7 cellular contexts compared by ENCODE assay signal in genomic region chr4:77861500-77861899, GRCh38. TPM values are rescaled to one million over a fixed set of nuclear protein-coding genes. Genes with fewer than 3 reads are reported as not detected.
DNase-seq lines count a peak whose midpoint lies in the region; ATAC-seq, FAIRE-seq and TF ChIP-seq lines count a peak whose summit lies in the region.

No MANE protein-coding gene starts in this region.

- no peaks in the 10 kb centered on the region; the same call in 1 of the 2 replicates for H3K27me3 Mint-ChIP-seq in H9 (ENCODE audit: low read depth)

- H3K4me1 ChIP-seq in H9 (ENCODE audit: insufficient read depth, low read length) (peaks cover 2% of the 10 kb centered on the region; the same call in 1 of the 2 replicates), small intestine (ENCODE audit: control insufficient read depth in 2 of 2, insufficient read depth in 1 of 2, low read depth in 1 of 2, low read length in 1 of 2) (no peaks in the 10 kb centered on the region)

- H3K36me3 Mint-ChIP-seq in H9 (ENCODE audit: insufficient read depth in 1 of 3, low read depth in 3 of 3), result peaks cover 6 to 18% (median 12%) of the 10 kb centered on the region in 3 experiments; a peak in 5 of 7 replicates

- TF ChIP-seq CTCF in H9 (conservative IDR thresholded peaks at IDR 0.05) (no peak), fibroblast of pulmonary artery (IDR thresholded peaks at IDR 0.05; ENCODE audit: low read length, missing control alignments) (no peak)

- H3K27me3 ChIP-seq in H9 (ENCODE audit: insufficient read depth, low read length) (no peaks in the 10 kb centered on the region), small intestine (ENCODE audit: control insufficient read depth in 2 of 2, insufficient read depth in 2 of 2, low read length in 2 of 2) (no peaks in the 10 kb centered on the region)

- peaks cover 7% of the 10 kb centered on the region for H3K23me2 ChIP-seq in H9 (ENCODE audit: insufficient read length, low read depth, low read length, poor library complexity, severe bottlenecking)

- no peaks in the 10 kb centered on the region for H3K36me3 ChIP-seq in small intestine (ENCODE audit: control insufficient read depth in 2 of 2, insufficient read depth in 2 of 2, low read length in 2 of 2)

- no peak overlapping the region for H3K18ac ChIP-seq in H9 (ENCODE audit: insufficient read length, low read depth, low read length)

- H4K8ac ChIP-seq in H9 (replicated peaks; ENCODE audit: insufficient read length, low read depth, low read length), result no peak overlapping the region

- no peak for FAIRE-seq in small intestine (lab: Jason Lieb, UNC)

- H4K91ac ChIP-seq in H9 (ENCODE audit: insufficient read length, low read depth, low read length), result no peak overlapping the region

- peak overlapping the region; percentile 99 to 100 (median 100); a peak in 5 of 7 replicates for H3K27ac Mint-ChIP-seq in H9

- H2AK5ac ChIP-seq in H9 (ENCODE audit: insufficient read length, low read length), result no peak overlapping the region

- no peak for ATAC-seq in GM18517 (IDR thresholded peaks at IDR 0.05; ENCODE audit: unreplicated experiment)

- H3K9ac ChIP-seq in H9 (ENCODE audit: extremely low read depth, insufficient read length, low read length), result peak overlapping the region; percentile 58

- peak overlapping the region; percentile 72 for H3K4me2 ChIP-seq in H9 (ENCODE audit: insufficient read depth, insufficient read length, low read length)

- H2BK5ac ChIP-seq in H9 (ENCODE audit: insufficient read length, low read length), result no peak overlapping the region

- no peak overlapping the region for H3K14ac ChIP-seq in H9 (ENCODE audit: insufficient read depth, low read length)

- H3K4me3 ChIP-seq in fibroblast of pulmonary artery (replicated peaks; ENCODE audit: low read depth, low read length), result peak overlapping the region; percentile 98
- H3K4me3 ChIP-seq in small intestine (ENCODE audit: low read depth in 1 of 2, low read length in 2 of 2), result no peak overlapping the region

- H2AFZ ChIP-seq in H9 (ENCODE audit: low read length), result no peak overlapping the region

- H2BK12ac ChIP-seq in H9 (ENCODE audit: insufficient read length, low read depth, low read length), result no peak overlapping the region

- no peak overlapping the region for H4K5ac ChIP-seq in H9 (ENCODE audit: insufficient read length, low read depth, low read length)

- no peaks in the 10 kb centered on the region for H3K9me3 ChIP-seq in H9 (ENCODE audit: control insufficient read depth, low read depth, low read length)
- no peaks in the 10 kb centered on the region for H3K9me3 ChIP-seq in small intestine (ENCODE audit: control insufficient read depth, low read depth)

- H3K23ac ChIP-seq in H9 (ENCODE audit: insufficient read length, low read depth, low read length), result no peak overlapping the region

- H2BK120ac ChIP-seq in H9 (ENCODE audit: low read depth, low read length, poor library complexity, severe bottlenecking), result no peak overlapping the region

- WGBS in H9 (ENCODE audit: extremely low coverage, insufficient read length, low lambda C conversion rate), result no CpG with 5 or more reads among the region's 1 CpG
- 65 to 80% (median 77%) methylated on average over 1 of the region's 1 CpG for WGBS in small intestine, 3 donors

- H3K27ac ChIP-seq in H9 (ENCODE audit: insufficient read length, low read depth, low read length) (peak overlapping the region; percentile 96), small intestine (ENCODE audit: low read depth in 1 of 2, low read length in 1 of 2) (peak overlapping the region; percentile 93 to 100)

- peaks cover 5% of the 10 kb centered on the region for H3K79me1 ChIP-seq in H9 (ENCODE audit: insufficient read depth, low read depth, low read length, poor library complexity, severe bottlenecking)

- no peaks in the 10 kb centered on the region for H4K20me1 ChIP-seq in H9 (ENCODE audit: control insufficient read depth, insufficient read depth, insufficient read length)

- H3K4me1 Mint-ChIP-seq in H9, result peaks cover 11 to 21% of the 10 kb centered on the region in 2 experiments

- H2BK20ac ChIP-seq in H9 (ENCODE audit: low read depth, low read length, poor library complexity, severe bottlenecking), result no peak overlapping the region

- no peaks in the 10 kb centered on the region for H3K79me2 ChIP-seq in H9 (ENCODE audit: insufficient read depth, low read length)

- H3K4ac ChIP-seq in H9 (ENCODE audit: low read depth, low read length), result no peak overlapping the region

- peak overlapping the region; percentile 94 to 96 for H3K4me3 Mint-ChIP-seq in H9

- no peak overlapping the region for H3T11ph ChIP-seq in H9 (ENCODE audit: low read length)

- no peak overlapping the region for H3K56ac ChIP-seq in H9 (ENCODE audit: insufficient read length, low read depth, low read length)

- H3K9me3 Mint-ChIP-seq in H9, result peaks cover 0 to 2% of the 10 kb centered on the region in 2 experiments; a peak in 1 of 5 replicates

- no peak for DNase-seq in H9
- DNase-seq in RPMI7951 (ENCODE audit: low read depth), result peak; percentile 8
- DNase-seq in fibroblast of pulmonary artery (ENCODE audit: low read depth), result no peak
- DNase-seq in small intestine, result no peak
- no peak for DNase-seq in mucosa of gallbladder (ENCODE audit: low spot score)
- DNase-seq in DMS153 (lab: John Stamatoyannopoulos, UW), result no peak

- no peak overlapping the region for H2BK15ac ChIP-seq in H9 (ENCODE audit: low read depth, low read length)

RNA-seq across cellular contexts. Expression of gene MRPL1, which starts 1.1 kb away (rescaled TPM):
- total RNA-seq in H9 (2021), result 39.0 and 46.2 TPM in 2 replicates
- 28.1 and 33.8 TPM in 2 replicates for total RNA-seq in RPMI7951 (2014; rRNA removed; shearing (Covaris generic))
- polyA plus RNA-seq in small intestine, result 10 to 100 TPM; 21.9 to 61.8 (median 30.2) TPM
- total RNA-seq in mucosa of gallbladder, result 22.1 TPM

RNA-seq across cellular contexts. Expression of gene CNOT6L, which starts 42.3 kb away (rescaled TPM):
- 14.5 and 15.9 TPM in 2 replicates for total RNA-seq in H9 (2021)
- 7.6 and 8.4 TPM in 2 replicates for total RNA-seq in RPMI7951 (2014; rRNA removed; shearing (Covaris generic))
- polyA plus RNA-seq in small intestine, result 1 to 10 TPM; 5.9 to 8.2 (median 6.7) TPM
- 43.2 TPM for total RNA-seq in mucosa of gallbladder
